In the genomic region with DNA sequence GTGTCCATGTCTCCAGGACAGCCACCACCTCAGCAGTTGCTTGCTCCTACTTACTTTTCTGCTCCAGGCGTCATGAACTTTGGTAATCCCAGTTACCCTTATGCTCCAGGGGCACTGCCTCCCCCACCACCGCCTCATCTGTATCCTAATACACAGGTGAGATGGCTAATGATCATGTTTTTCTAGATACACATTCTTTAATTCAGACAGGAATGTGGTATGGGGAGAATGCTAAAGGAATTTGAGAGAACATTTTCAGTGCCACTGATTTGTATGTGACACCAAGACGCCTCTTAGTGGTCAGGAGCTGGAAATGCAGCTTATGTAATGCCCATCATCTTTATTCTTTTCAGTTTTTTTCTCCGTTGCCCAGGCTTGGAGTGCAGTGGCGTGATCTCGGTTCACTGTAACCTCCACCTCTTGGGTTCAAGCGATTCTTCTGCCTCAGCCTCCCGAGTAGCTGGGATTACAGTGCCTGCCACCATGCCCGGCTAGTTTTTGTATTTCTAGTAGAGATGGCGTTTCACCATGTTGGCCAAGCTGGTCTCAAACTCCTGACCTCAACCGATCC, we compare ENCODE assay signal across 8 cellular contexts. TPM values are rescaled to one million over a fixed set of nuclear protein-coding genes. Genes with fewer than 3 reads are reported as not detected.
A peak's percentile ranks its signal among the peaks of the same experiment; 100 is the strongest.
DNase-seq lines count a peak whose midpoint lies in the region; ATAC-seq and TF ChIP-seq lines count a peak whose summit lies in the region.

No MANE protein-coding gene starts in this region.

- no peak overlapping the region for H3K4me2 ChIP-seq in Loucy (ENCODE audit: low read depth, low read length, poor library complexity, severe bottlenecking)

- ATAC-seq in GM19397 (IDR thresholded peaks at IDR 0.05; ENCODE audit: unreplicated experiment) = no peak

- H2AFZ ChIP-seq in Loucy (ENCODE audit: low read length) = no peak overlapping the region

- intact Hi-C loops in testis (cut with DNase I; ENCODE audit: low total_unique reads) = no loop called here

- H3K27ac ChIP-seq in coronary artery (peak overlapping the region in 1 of 2 donors; percentile 81), testis (peak overlapping the region in 1 of 2 donors; percentile 41)

- no peaks in the 10 kb centered on the region for H4K20me1 ChIP-seq in Loucy (ENCODE audit: insufficient read depth, low read length, poor library complexity, severe bottlenecking)

- H3K9me3 ChIP-seq in Loucy (ENCODE audit: insufficient read depth, low read depth, low read length) (no peaks in the 10 kb centered on the region), testis (no peaks in the 10 kb centered on the region)

- TF ChIP-seq CTCF in Loucy (conservative IDR thresholded peaks at IDR 0.05; ENCODE audit: low read length) (peak; percentile 77), coronary artery (IDR thresholded peaks at IDR 0.05) (peak; percentile 83), testis (IDR thresholded peaks at IDR 0.05) (peak; percentile 80 to 95 (median 83))

- no peaks in the 10 kb centered on the region for H3K9me2 ChIP-seq in Loucy (replicated peaks; ENCODE audit: low read depth, low read length)

- DNase-seq in SIG-M5 treated with dmso at 0.1 percent for 504 hours (lab: John Stamatoyannopoulos, UW; ENCODE audit: unreplicated experiment) = peak; percentile 75
- no peak for DNase-seq in SIG-M5 (lab: John Stamatoyannopoulos, UW)
- peak; percentile 72 for DNase-seq in SW480 (ENCODE audit: low spot score)
- no peak for DNase-seq in coronary artery (ENCODE audit: low spot score)
- peak; percentile 84 for DNase-seq in left kidney (ENCODE audit: low read depth, low spot score)
- peak; percentile 66 for DNase-seq in testis

- H3K27me3 ChIP-seq in Loucy (ENCODE audit: insufficient read depth, low read length, poor library complexity, severe bottlenecking) = no peaks in the 10 kb centered on the region
- no peaks in the 10 kb centered on the region for H3K27me3 ChIP-seq in testis

- H3K4me3 ChIP-seq in Loucy (ENCODE audit: low read length, poor library complexity, severe bottlenecking) (no peak overlapping the region), coronary artery (no peak overlapping the region), testis (no peak overlapping the region)

- no peaks in the 10 kb centered on the region for H3F3A ChIP-seq in Loucy (ENCODE audit: low read depth)

- H3K36me3 ChIP-seq in Loucy (ENCODE audit: insufficient read depth, low read length) (peaks cover 88% of the 10 kb centered on the region), testis (ENCODE audit: low read depth, missing control alignments) (peaks cover 4% of the 10 kb centered on the region)

- H3K4me1 ChIP-seq in Loucy (ENCODE audit: insufficient read depth, low read length, poor library complexity, severe bottlenecking) (no peaks in the 10 kb centered on the region), testis (no peaks in the 10 kb centered on the region)

- H3K79me2 ChIP-seq in Loucy (ENCODE audit: insufficient read depth, low read length) = peaks cover 10% of the 10 kb centered on the region; the same call in 1 of the 2 replicates

- H3K9ac ChIP-seq in Loucy (ENCODE audit: low read depth, low read length, poor library complexity, severe bottlenecking) = no peak overlapping the region

- TF ChIP-seq POLR2A in testis (IDR thresholded peaks at IDR 0.05) = no peak

- 42 to 48% methylated on average over 11 of the region's 11 CpGs for WGBS in testis, 2 donors

RNA-seq across cellular contexts. Expression of gene RAPGEFL1, which starts 8.9 kb away (rescaled TPM):
- 10 to 100 TPM; 22.3 to 23.9 TPM for total RNA-seq in testis
- 13.6 TPM for polyA plus RNA-seq in testis (ENCODE audit: insufficient read depth, low read depth, low replicate concordance)

RNA-seq across cellular contexts. Expression of gene CASC3, which starts 28.0 kb away (rescaled TPM):
- 100 to 1,000 TPM; 123 to 132 TPM for total RNA-seq in testis
- polyA plus RNA-seq in testis (ENCODE audit: insufficient read depth, low read depth, low replicate concordance) = 143 TPM

RNA-seq across cellular contexts. Expression of gene MSL1, which starts 46.6 kb away (rescaled TPM):
- 100 to 1,000 TPM; 129 to 161 TPM for total RNA-seq in testis
- polyA plus RNA-seq in testis (ENCODE audit: insufficient read depth, low read depth, low replicate concordance) = 157 TPM

RNA-seq across cellular contexts. Expression of gene WIPF2, which starts 50.8 kb away (rescaled TPM):
- total RNA-seq in testis = 10 to 100 TPM; 16.4 to 20.1 TPM
- polyA plus RNA-seq in testis (ENCODE audit: insufficient read depth, low read depth, low replicate concordance) = 21.1 TPM

Comparison
In these comparisons a context has a peak if more than half of its experiments do, and no peak if none do; other contexts are left out.
1. DNase-seq: peak in SIG-M5 treated with dmso at 0.1 percent for 504 hours (single experiment), SW480 (single experiment), left kidney (single experiment) and testis (single experiment); none in SIG-M5 (single experiment) and coronary artery (single experiment).
2. Peak in every context shown above with its lines, with median percentiles within 50 percentile points of each other: CTCF ChIP-seq.